In the genomic region with DNA sequence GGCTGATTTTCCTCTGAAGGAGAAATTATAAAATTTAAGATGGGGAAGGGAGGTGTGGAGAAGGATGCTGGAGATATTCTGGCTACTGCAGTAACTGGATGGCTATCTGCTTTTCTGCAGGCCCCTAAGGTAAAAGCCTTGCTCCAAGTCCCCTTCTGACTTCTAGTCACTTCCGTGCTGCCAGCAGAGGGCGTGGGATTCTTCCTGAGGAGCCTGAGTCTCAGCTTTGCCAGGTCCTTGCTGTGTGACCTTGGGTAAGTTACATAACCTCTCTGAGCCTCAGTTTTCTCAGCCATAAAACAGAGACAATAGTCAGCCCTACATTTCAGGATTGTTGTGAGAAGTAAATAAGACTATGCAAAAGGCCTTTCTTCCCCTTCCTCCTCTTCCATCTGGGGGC, we compare ENCODE assay signal across 9 cellular contexts. TPM values are rescaled to one million over a fixed set of nuclear protein-coding genes. Genes with fewer than 3 reads are reported as not detected.
DNase-seq lines count a peak whose midpoint lies in the region; ATAC-seq and TF ChIP-seq lines count a peak whose summit lies in the region.
"Had no signal": no experiment of that assay in that cellular context is flagged by ENCODE, and none has a peak within 500 bp of the region (broad histone marks: within the 10 kb centered on the region; RNA-seq: fewer than 3 reads in every experiment).

No MANE protein-coding gene starts in this region.

- no peaks in the 10 kb centered on the region for H3K4me1 ChIP-seq in left ventricle myocardium inferior
- H3K4me1 ChIP-seq: parathyroid adenoma had no signal

- no peaks in the 10 kb centered on the region for H3K36me3 Mint-ChIP-seq in type B pancreatic cell

- H3K9me3 Mint-ChIP-seq in type B pancreatic cell = no peaks in the 10 kb centered on the region

- peaks cover 37% of the 10 kb centered on the region for H3K4me1 Mint-ChIP-seq in type B pancreatic cell (ENCODE audit: unreplicated experiment)

- no peak overlapping the region for H3K4me3 Mint-ChIP-seq in type B pancreatic cell

- intact Hi-C loops in left ventricle myocardium inferior (cut with micrococcal nuclease) (no loop called here), Right ventricle myocardium inferior (cut with DNase I) (no loop called here)

- H3K27ac ChIP-seq in left ventricle myocardium inferior (replicated peaks) = no peak overlapping the region
- H3K27ac ChIP-seq: parathyroid adenoma had no signal

- TF ChIP-seq CTCF in left ventricle myocardium inferior (IDR thresholded peaks at IDR 0.05; ENCODE audit: borderline replicate concordance) (peak; percentile 37), type B pancreatic cell (conservative IDR thresholded peaks at IDR 0.05) (peak; percentile 56)

- H3K36me3 ChIP-seq in left ventricle myocardium inferior = no peaks in the 10 kb centered on the region

- H3K27me3 ChIP-seq in left ventricle myocardium inferior (ENCODE audit: low read depth) = peaks cover 31% of the 10 kb centered on the region

- H3K27ac Mint-ChIP-seq in type B pancreatic cell = no peak overlapping the region

- DNase-seq in left ventricle myocardium inferior = no peak
- no peak for DNase-seq in Right ventricle myocardium inferior (ENCODE audit: missing footprints)
- peak; percentile 12 for DNase-seq in OCI-M1 (lab: John Stamatoyannopoulos, UW)
- DNase-seq in erythroblast (lab: John Stamatoyannopoulos, UW) = peak; percentile 36 to 38
- DNase-seq in type B pancreatic cell (ENCODE audit: extremely low spot score, unreplicated experiment) = no peak
- no peak for DNase-seq in HPDE6-E6E7 (ENCODE audit: extremely low spot score)
- no peak for DNase-seq in C1 segment of cervical spinal cord (lab: John Stamatoyannopoulos, UW)

- TF ChIP-seq POLR2A in erythroblast (IDR thresholded peaks at IDR 0.05; ENCODE audit: low read length) = no peak

- ATAC-seq in Right ventricle myocardium inferior (no peak), GM18870 (IDR thresholded peaks at IDR 0.05; ENCODE audit: unreplicated experiment) (no peak)

- peaks cover 24% of the 10 kb centered on the region for H3K27me3 Mint-ChIP-seq in type B pancreatic cell

- H3K4me3 ChIP-seq in left ventricle myocardium inferior = no peak overlapping the region

- no peaks in the 10 kb centered on the region for H3K9me3 ChIP-seq in left ventricle myocardium inferior (replicated peaks)

RNA-seq across cellular contexts. Expression of a gene that starts 24.3 kb away (rescaled TPM):
- total RNA-seq in left ventricle myocardium inferior = 6.4 TPM
- 9.8 TPM for total RNA-seq in Right ventricle myocardium inferior
- 3.8 and 7.6 TPM in 2 replicates for total RNA-seq in type B pancreatic cell (ENCODE audit: low replicate concordance)

RNA-seq across cellular contexts. Expression of a gene that starts 49.8 kb away (rescaled TPM):
- not detected for total RNA-seq in left ventricle myocardium inferior
- not detected for total RNA-seq in Right ventricle myocardium inferior
- total RNA-seq in type B pancreatic cell (ENCODE audit: low replicate concordance) = not detected in 2 replicates

RNA-seq across cellular contexts. Expression of a gene that starts 56.7 kb away (rescaled TPM):
- total RNA-seq in left ventricle myocardium inferior (4.2 TPM), Right ventricle myocardium inferior (3.8 TPM), type B pancreatic cell (ENCODE audit: low replicate concordance) (7.8 and 9.7 TPM in 2 replicates)

RNA-seq across cellular contexts. Expression of a gene that starts 56.8 kb away (rescaled TPM):
- total RNA-seq in left ventricle myocardium inferior = 36.8 TPM
- total RNA-seq in Right ventricle myocardium inferior = 30.9 TPM
- 34.4 and 35.1 TPM in 2 replicates for total RNA-seq in type B pancreatic cell (ENCODE audit: low replicate concordance)

Comparison
In these comparisons a context has a peak if more than half of its experiments do, and no peak if none do; other contexts are left out.
1. DNase-seq: peak in OCI-M1 (single experiment) and erythroblast (2 of 2); none in left ventricle myocardium inferior (single experiment), Right ventricle myocardium inferior (single experiment), type B pancreatic cell (single experiment), HPDE6-E6E7 (single experiment) and C1 segment of cervical spinal cord (0 of 14).